Comparison of ENCODE assay signal across 31 cellular contexts in the genomic region with DNA sequence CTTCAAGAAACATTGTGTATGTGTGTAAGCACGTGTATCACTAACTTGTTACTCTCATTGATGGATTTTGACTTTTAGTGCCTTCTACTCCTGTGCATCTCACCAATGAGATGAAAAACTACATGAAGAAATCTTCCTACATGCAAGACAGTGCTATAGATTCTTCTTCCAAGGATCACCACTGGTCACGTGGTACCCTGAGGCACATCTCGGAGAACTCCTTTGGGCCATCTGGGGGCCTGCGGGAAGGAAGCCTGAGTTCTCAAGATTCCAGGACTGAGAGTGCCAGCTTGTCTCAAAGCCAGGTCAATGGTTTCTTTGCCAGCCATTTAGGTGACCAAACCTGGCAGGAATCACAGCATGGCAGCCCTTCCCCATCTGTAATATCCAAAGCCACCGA.
"Had no signal": no experiment of that assay in that cellular context is flagged by ENCODE, and none has a peak within 500 bp of the region (broad histone marks: within the 10 kb centered on the region; RNA-seq: fewer than 3 reads in every experiment).

No MANE protein-coding gene starts in this region.

- H3K27ac Mint-ChIP-seq: activated B cell treated with CpG ODN at 0.5 μM for 24 hours; activated CD8-positive, alpha-beta T cell treated with anti-CD3 and anti-CD28 coated beads for 36 hours; activated naive CD4-positive, alpha-beta T cell treated with anti-CD3 and anti-CD28 coated beads for 36 hours; activated naive CD4-positive, alpha-beta T cell treated with anti-CD3 and anti-CD28 coated beads, Interleukin-2, amount 50 U/mL, for 24 hours; activated naive CD8-positive, alpha-beta T cell treated with anti-CD3 and anti-CD28 coated beads for 36 hours; activated naive CD8-positive, alpha-beta T cell treated with anti-CD3 and anti-CD28 coated beads, Interleukin-2, amount 50 U/mL, for 24 hours; activated T-helper 2 cell treated with anti-CD3 and anti-CD28 coated beads, Interferon-gamma antibody, Interleukin-2, Interleukin-4, amounts not matched to agents 10 μg/mL and 5 μg/mL and 100 μg/mL, durations not matched to agents 14 hours and 24 hours and 36 hours; T-helper 2 cell treated with Interferon-gamma antibody and Interleukin-4, amounts not matched to agents 5 μg/mL and 100 μg/mL, for 36 hours had no signal

- H3K9me3 ChIP-seq: adrenal gland, body of pancreas, colonic mucosa, esophagus squamous epithelium, gastroesophageal sphincter, heart right ventricle had no signal

- H3K27me3 Mint-ChIP-seq: activated B cell treated with CpG ODN at 0.5 μM for 24 hours; activated CD8-positive, alpha-beta T cell treated with anti-CD3 and anti-CD28 coated beads for 36 hours; activated naive CD8-positive, alpha-beta T cell treated with anti-CD3 and anti-CD28 coated beads for 36 hours; activated naive CD8-positive, alpha-beta T cell treated with anti-CD3 and anti-CD28 coated beads, Interleukin-2, amount 50 U/mL, for 24 hours; T-helper 17 cell had no signal

- H3K4me1 Mint-ChIP-seq: activated B cell treated with CpG ODN at 0.5 μM for 24 hours; activated naive CD4-positive, alpha-beta T cell treated with anti-CD3 and anti-CD28 coated beads, Interleukin-2, amount 50 U/mL, for 24 hours; activated naive CD8-positive, alpha-beta T cell treated with anti-CD3 and anti-CD28 coated beads for 36 hours; activated naive CD8-positive, alpha-beta T cell treated with anti-CD3 and anti-CD28 coated beads, Interleukin-2, amount 50 U/mL, for 24 hours; T-helper 17 cell had no signal

- H3K4me3 ChIP-seq: adrenal gland, body of pancreas, cardiac muscle cell, colonic mucosa, esophagus squamous epithelium, gastroesophageal sphincter, heart right ventricle had no signal

- H3K36me3 Mint-ChIP-seq: activated naive CD4-positive, alpha-beta T cell treated with anti-CD3 and anti-CD28 coated beads, Interleukin-2, amount 50 U/mL, for 24 hours; activated naive CD8-positive, alpha-beta T cell treated with anti-CD3 and anti-CD28 coated beads for 36 hours had no signal

- H3K27ac ChIP-seq: adrenal gland, body of pancreas, cardiac muscle cell, colonic mucosa, epithelial cell of prostate, esophagus squamous epithelium, gastroesophageal sphincter, heart right ventricle, WERI-Rb-1 had no signal

- H3K36me3 ChIP-seq: adrenal gland, colonic mucosa had no signal

- DNase-seq: activated B cell treated with CpG ODN at 0.5 μM for 24 hours; activated CD4-positive, alpha-beta T cell treated with anti-CD3 and anti-CD28 coated beads for 48 hours; activated CD4-positive, alpha-beta T cell treated with anti-CD3 and anti-CD28 coated beads, Interleukin-2, amount 50 U/mL, for 1 hour; activated CD4-positive, alpha-beta T cell treated with anti-CD3 and anti-CD28 coated beads, Interleukin-2, amount 50 U/mL, for 48 hours; activated CD8-positive, alpha-beta memory T cell treated with anti-CD3 and anti-CD28 coated beads for 24 hours; activated CD8-positive, alpha-beta T cell treated with anti-CD3 and anti-CD28 coated beads for 36 hours; activated effector memory CD4-positive, alpha-beta T cell treated with anti-CD3 and anti-CD28 coated beads, Interleukin-2, amount 50 U/mL, for 16 hours; activated naive CD4-positive, alpha-beta T cell treated with anti-CD3 and anti-CD28 coated beads for 36 hours; activated naive CD8-positive, alpha-beta T cell treated with anti-CD3 and anti-CD28 coated beads for 36 hours; activated naive CD8-positive, alpha-beta T cell treated with anti-CD3 and anti-CD28 coated beads, Interleukin-2, amount 50 U/mL, for 24 hours; activated T-cell treated with anti-CD3 and anti-CD28 coated beads, Interleukin-2, amount 50 U/mL, for 4 hours; adrenal gland; amygdala; body of pancreas; central memory CD4-positive, alpha-beta T cell; cerebellar nuclear complex; colonic mucosa; effector CD8-positive, alpha-beta T cell; esophagus squamous epithelium; foreskin melanocyte; heart right ventricle; T-helper 17 cell; T1000; WERI-Rb-1 had no signal

- H3K9me3 Mint-ChIP-seq: activated B cell treated with CpG ODN at 0.5 μM for 24 hours; activated CD8-positive, alpha-beta T cell treated with anti-CD3 and anti-CD28 coated beads for 36 hours; activated naive CD4-positive, alpha-beta T cell treated with anti-CD3 and anti-CD28 coated beads for 36 hours; activated naive CD4-positive, alpha-beta T cell treated with anti-CD3 and anti-CD28 coated beads, Interleukin-2, amount 50 U/mL, for 24 hours; activated naive CD8-positive, alpha-beta T cell treated with anti-CD3 and anti-CD28 coated beads for 36 hours; activated naive CD8-positive, alpha-beta T cell treated with anti-CD3 and anti-CD28 coated beads, Interleukin-2, amount 50 U/mL, for 24 hours; activated T-cell treated with anti-CD3 and anti-CD28 coated beads, Interleukin-2, amount 50 U/mL, for 4 hours; activated T-helper 2 cell treated with anti-CD3 and anti-CD28 coated beads, Interferon-gamma antibody, Interleukin-2, Interleukin-4, amounts not matched to agents 10 μg/mL and 5 μg/mL and 100 μg/mL, durations not matched to agents 14 hours and 24 hours and 36 hours; T-helper 2 cell treated with Interferon-gamma antibody and Interleukin-4, amounts not matched to agents 5 μg/mL and 100 μg/mL, for 36 hours had no signal

- H3K4me3 Mint-ChIP-seq: activated B cell treated with CpG ODN at 0.5 μM for 24 hours; activated CD8-positive, alpha-beta T cell treated with anti-CD3 and anti-CD28 coated beads for 36 hours; activated naive CD4-positive, alpha-beta T cell treated with anti-CD3 and anti-CD28 coated beads for 36 hours; activated naive CD4-positive, alpha-beta T cell treated with anti-CD3 and anti-CD28 coated beads, Interleukin-2, amount 50 U/mL, for 24 hours; activated naive CD8-positive, alpha-beta T cell treated with anti-CD3 and anti-CD28 coated beads for 36 hours; activated naive CD8-positive, alpha-beta T cell treated with anti-CD3 and anti-CD28 coated beads, Interleukin-2, amount 50 U/mL, for 24 hours; activated T-cell treated with anti-CD3 and anti-CD28 coated beads, Interleukin-2, amount 50 U/mL, for 4 hours; T-helper 17 cell; T-helper 2 cell treated with Interferon-gamma antibody and Interleukin-4, amounts not matched to agents 5 μg/mL and 100 μg/mL, for 36 hours had no signal

- ATAC-seq: activated CD4-positive, CD25-positive, alpha-beta regulatory T cell treated with anti-CD3 and anti-CD28 coated beads, Interleukin-2, amount 50 U/mL, for 24 hours; activated CD8-positive, alpha-beta T cell treated with anti-CD3 and anti-CD28 coated beads for 36 hours; activated naive CD8-positive, alpha-beta T cell treated with anti-CD3 and anti-CD28 coated beads, Interleukin-2, amount 50 U/mL, for 24 hours; activated T-cell treated with anti-CD3 and anti-CD28 coated beads, Interleukin-2, amount 50 U/mL, for 4 hours; body of pancreas; gastroesophageal sphincter; heart right ventricle; T-helper 17 cell had no signal

- H3K4me1 ChIP-seq: adrenal gland, body of pancreas, colonic mucosa, esophagus squamous epithelium, gastroesophageal sphincter, heart right ventricle had no signal

- H3K27me3 ChIP-seq: adrenal gland, body of pancreas, cardiac muscle cell, colonic mucosa, esophagus squamous epithelium, gastroesophageal sphincter, heart right ventricle had no signal
